In genomic region chr16:30009085-30009862, GRCh38 we compare ENCODE assay signal across 1 cellular context.
TF ChIP-seq lines count a peak whose summit lies in the region.

No MANE protein-coding gene starts in this region.

TF ChIP-seq in H1, 55 proteins besides CTCF, POLR2A, EP300 and RAD21:
- TF ChIP-seq TAF7 (optimal IDR thresholded peaks at IDR 0.05; ENCODE audit: borderline replicate concordance, low read depth, low read length) (no peak), YY1 (IDR thresholded peaks at IDR 0.05; ENCODE audit: low read depth, low read length) (no peak), SIN3A (conservative IDR thresholded peaks at IDR 0.05 in 1 of 2, IDR thresholded peaks at IDR 0.05 in 1 of 2; ENCODE audit: low read depth in 1 of 2, low read length in 2 of 2) (no peak), MAX (IDR thresholded peaks at IDR 0.05) (no peak), BRCA1 (IDR thresholded peaks at IDR 0.05; ENCODE audit: low read depth, low read length) (no peak), FOSL1 (IDR thresholded peaks at IDR 0.05; ENCODE audit: insufficient read depth, low read depth, low read length) (no peak), SIX5 (IDR thresholded peaks at IDR 0.05; ENCODE audit: low read depth, low read length) (no peak), JUN (IDR thresholded peaks at IDR 0.05; ENCODE audit: low read depth, low read length) (no peak), EZH2 (IDR thresholded peaks at IDR 0.05; ENCODE audit: low read depth, low read length, severe bottlenecking) (no peak), GTF2F1 (IDR thresholded peaks at IDR 0.05; ENCODE audit: borderline replicate concordance, low read depth, low read length) (no peak)
TF ChIP-seq in H1: peak in this region for 0.
